8 cellular contexts compared by ENCODE assay signal in the genomic region with DNA sequence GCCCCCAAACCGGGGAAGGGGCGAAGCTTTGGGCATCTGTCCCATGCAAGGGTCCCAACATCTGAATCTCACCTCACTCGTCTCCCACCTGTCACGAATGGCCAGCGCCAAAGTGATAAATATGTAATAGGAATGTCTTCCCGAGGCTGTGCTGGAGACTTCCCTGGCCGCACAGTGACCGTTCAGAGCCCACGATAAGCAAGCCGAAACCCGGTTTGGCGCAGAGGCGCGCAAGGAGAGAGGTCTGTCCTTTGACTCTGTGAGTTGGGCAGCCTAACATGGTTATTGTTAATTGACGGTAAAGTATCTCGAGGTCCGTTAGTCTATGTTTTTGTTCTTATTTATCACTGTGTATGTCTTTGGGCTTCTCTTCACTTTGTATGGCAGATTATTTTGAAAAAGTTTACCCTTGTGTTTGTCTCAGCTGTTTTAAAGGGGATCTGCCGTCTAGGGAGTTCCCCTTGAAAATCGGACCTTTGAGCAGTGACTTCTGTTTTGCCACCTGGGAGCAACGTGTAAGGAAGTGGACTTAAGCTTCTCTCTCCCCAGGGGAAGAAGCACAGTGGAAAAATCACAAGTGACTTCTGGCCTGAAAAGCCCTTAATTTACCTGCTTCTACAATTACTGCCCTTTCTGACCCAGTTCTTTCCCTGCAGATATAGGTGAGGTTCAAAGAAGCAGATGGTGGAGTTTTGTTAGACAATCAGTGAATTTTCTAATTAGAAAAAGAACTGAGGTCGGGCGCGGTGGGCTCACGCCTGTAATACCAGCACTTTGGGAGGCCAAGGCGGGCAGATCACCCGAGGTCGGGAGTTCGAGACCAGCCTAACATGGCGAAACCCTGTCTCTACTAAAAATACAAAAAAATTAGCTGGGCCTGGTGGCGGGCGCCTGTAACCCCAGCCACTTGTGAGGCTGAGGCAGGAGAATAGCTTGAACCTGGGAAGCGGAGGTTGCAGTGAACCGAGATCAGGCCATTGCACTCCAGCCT. TPM values are rescaled to one million over a fixed set of nuclear protein-coding genes. Genes with fewer than 3 reads are reported as not detected.
DNase-seq lines count a peak whose midpoint lies in the region; ATAC-seq and TF ChIP-seq lines count a peak whose summit lies in the region.

No MANE protein-coding gene starts in this region.

- no peak for DNase-seq in CD14-positive monocyte (ENCODE audit: low spot score)
- DNase-seq in activated CD4-positive, alpha-beta memory T cell treated with anti-CD3 and anti-CD28 coated beads, Interleukin-2, amount 10 ng/mL, durations not matched to agents 7 days and 5 days: no peak
- DNase-seq in heart right ventricle: no peak
- DNase-seq in retinal pigment epithelial cell (ENCODE audit: low read depth): no peak
- no peak for DNase-seq in NCI-H446 treated with DMSO at 0.1 percent for 48 hours (lab: John Stamatoyannopoulos, UW)
- DNase-seq in COLO829 (ENCODE audit: low spot score): no peak

- peaks cover 4 to 39% (median 27%) of the 10 kb centered on the region in 9 donors for H3K4me1 ChIP-seq in heart right ventricle

- no peaks in the 10 kb centered on the region for H3K27me3 Mint-ChIP-seq in CD14-positive monocyte (ENCODE audit: low read depth in 3 of 3)
- H3K27me3 Mint-ChIP-seq in activated CD4-positive, alpha-beta memory T cell treated with anti-CD3 and anti-CD28 coated beads, Interleukin-2, amount 10 ng/mL, durations not matched to agents 7 days and 5 days: no peaks in the 10 kb centered on the region

- H3K4me1 Mint-ChIP-seq in CD14-positive monocyte: peaks cover 42% of the 10 kb centered on the region
- peaks cover 61% of the 10 kb centered on the region for H3K4me1 Mint-ChIP-seq in activated CD4-positive, alpha-beta memory T cell treated with anti-CD3 and anti-CD28 coated beads, Interleukin-2, amount 10 ng/mL, durations not matched to agents 7 days and 5 days

- H3K9me3 ChIP-seq in heart right ventricle: no peaks in the 10 kb centered on the region

- POLR2A ChIA-PET in activated CD4-positive, alpha-beta memory T cell treated with anti-CD3 and anti-CD28 coated beads, Interleukin-2, amount 10 ng/mL, durations not matched to agents 7 days and 5 days (lab: Charles Lee): interaction anchor here (0.5 to 4.4 kb wide), 34 partner anchors 10 to 234 kb away, joined by 3 to 186 read pairs (median 8); a partner anchor contains a TSS

- intact Hi-C loops in CD14-positive monocyte (cut with micrococcal nuclease) (loop anchor here (5.0 kb wide), 1 partner anchor 36 kb away; a partner anchor contains a TSS), heart right ventricle (cut with DNase I) (no loop called here)

- WGBS in heart right ventricle, 2 donors: 34 to 36% methylated on average over 33 of the region's 33 CpGs

- TF ChIP-seq CTCF in CD14-positive monocyte (IDR thresholded peaks at IDR 0.05) (no peak), heart right ventricle (IDR thresholded peaks at IDR 0.05) (no peak), retinal pigment epithelial cell (conservative IDR thresholded peaks at IDR 0.05; ENCODE audit: low read depth, low read length) (no peak)

- peaks cover 0 to 42% (median 15%) of the 10 kb centered on the region in 9 donors for H3K36me3 ChIP-seq in heart right ventricle

- H3K4me3 Mint-ChIP-seq in CD14-positive monocyte: peak overlapping the region; percentile 95 to 97
- H3K4me3 Mint-ChIP-seq in activated CD4-positive, alpha-beta memory T cell treated with anti-CD3 and anti-CD28 coated beads, Interleukin-2, amount 10 ng/mL, durations not matched to agents 7 days and 5 days: peak overlapping the region; percentile 96

- H3K27ac ChIP-seq in heart right ventricle: peak overlapping the region; percentile 92 to 100 (median 98)

- H3K27me3 ChIP-seq in heart right ventricle: no peaks in the 10 kb centered on the region

- peaks cover under 1 to 6% (median 5%) of the 10 kb centered on the region in 7 donors for H3K9me3 Mint-ChIP-seq in CD14-positive monocyte
- peaks cover 8% of the 10 kb centered on the region for H3K9me3 Mint-ChIP-seq in activated CD4-positive, alpha-beta memory T cell treated with anti-CD3 and anti-CD28 coated beads, Interleukin-2, amount 10 ng/mL, durations not matched to agents 7 days and 5 days

- ATAC-seq in GM18868 (IDR thresholded peaks at IDR 0.05; ENCODE audit: unreplicated experiment): peak; percentile 10
- ATAC-seq in HG03521 (IDR thresholded peaks at IDR 0.05; ENCODE audit: unreplicated experiment): peak; percentile 14
- peak in 7 of 8 donors; percentile 20 to 49 (median 37) for ATAC-seq in heart right ventricle

- peak overlapping the region; percentile 59 to 100 (median 92) for H3K4me3 ChIP-seq in heart right ventricle
- H3K4me3 ChIP-seq in retinal pigment epithelial cell (ENCODE audit: low read length): peak overlapping the region; percentile 79

- H3K36me3 Mint-ChIP-seq in CD14-positive monocyte: peaks cover 33 to 45% of the 10 kb centered on the region in 2 donors
- peaks cover 64% of the 10 kb centered on the region for H3K36me3 Mint-ChIP-seq in activated CD4-positive, alpha-beta memory T cell treated with anti-CD3 and anti-CD28 coated beads, Interleukin-2, amount 10 ng/mL, durations not matched to agents 7 days and 5 days (ENCODE audit: low read depth)

- CTCF ChIA-PET in activated CD4-positive, alpha-beta memory T cell treated with anti-CD3 and anti-CD28 coated beads, Interleukin-2, amount 10 ng/mL, durations not matched to agents 7 days and 5 days (lab: Charles Lee): interaction anchor here (0.8 to 3.2 kb wide), 12 partner anchors 11 to 240 kb away, joined by 3 to 14 read pairs (median 5); a partner anchor contains a TSS

- H3K27ac Mint-ChIP-seq in CD14-positive monocyte: peak overlapping the region; percentile 94 to 97 (median 96)
- H3K27ac Mint-ChIP-seq in activated CD4-positive, alpha-beta memory T cell treated with anti-CD3 and anti-CD28 coated beads, Interleukin-2, amount 10 ng/mL, durations not matched to agents 7 days and 5 days: peak overlapping the region; percentile 95

RNA-seq across cellular contexts. Expression of a gene that starts 1.1 kb away (rescaled TPM):
- polyA plus RNA-seq in CD14-positive monocyte (10 to 100 TPM; 51.1 to 56.0 TPM), heart right ventricle (10 to 100 TPM; 10.8 to 36.4 TPM)
- 10 to 100 TPM; 30.8 to 35.1 TPM for total RNA-seq in activated CD4-positive, alpha-beta memory T cell treated with anti-CD3 and anti-CD28 coated beads, Interleukin-2, amount 10 ng/mL, durations not matched to agents 7 days and 5 days
- 10 to 100 TPM; 14.2 to 31.3 (median 18.7) TPM for total RNA-seq in heart right ventricle

RNA-seq across cellular contexts. Expression of a gene that starts 7.8 kb away (rescaled TPM):
- polyA plus RNA-seq in CD14-positive monocyte (1 to 10 TPM; 4.1 to 4.3 TPM), heart right ventricle (10 to 100 TPM in 1 of 2 donors, 1 to 10 TPM in 1; 4.4 to 23.8 TPM)
- 10 to 100 TPM; 24.0 to 26.2 TPM for total RNA-seq in activated CD4-positive, alpha-beta memory T cell treated with anti-CD3 and anti-CD28 coated beads, Interleukin-2, amount 10 ng/mL, durations not matched to agents 7 days and 5 days
- total RNA-seq in heart right ventricle: 10 to 100 TPM; 10.1 to 22.5 (median 12.6) TPM

RNA-seq across cellular contexts. Expression of a gene that starts 9.1 kb away (rescaled TPM):
- polyA plus RNA-seq in CD14-positive monocyte (under 1 TPM in 1 of 2 donors, not detected in 1; 0.13 TPM), heart right ventricle (under 1 TPM in 1 of 2 donors, not detected in 1; 0.22 TPM)
- total RNA-seq in activated CD4-positive, alpha-beta memory T cell treated with anti-CD3 and anti-CD28 coated beads, Interleukin-2, amount 10 ng/mL, durations not matched to agents 7 days and 5 days: under 1 TPM; 0.48 to 0.76 TPM
- under 1 TPM in 1 of 10 donors, not detected in 9; 0.28 TPM for total RNA-seq in heart right ventricle

RNA-seq across cellular contexts. Expression of a gene that starts 16.9 kb away (rescaled TPM):
- polyA plus RNA-seq in CD14-positive monocyte (100 to 1,000 TPM; 102 to 128 TPM), heart right ventricle (10 to 100 TPM; 34.3 to 80.8 TPM)
- 10 to 100 TPM; 92.9 to 97.9 TPM for total RNA-seq in activated CD4-positive, alpha-beta memory T cell treated with anti-CD3 and anti-CD28 coated beads, Interleukin-2, amount 10 ng/mL, durations not matched to agents 7 days and 5 days
- total RNA-seq in heart right ventricle: 10 to 100 TPM; 23.4 to 35.3 (median 29.4) TPM

RNA-seq across cellular contexts. Expression of a gene that starts 19.5 kb away (rescaled TPM):
- polyA plus RNA-seq in CD14-positive monocyte: 10 to 100 TPM; 37.5 to 49.6 TPM
- total RNA-seq in activated CD4-positive, alpha-beta memory T cell treated with anti-CD3 and anti-CD28 coated beads, Interleukin-2, amount 10 ng/mL, durations not matched to agents 7 days and 5 days: 10 to 100 TPM; 13.5 to 17.0 TPM
- total RNA-seq in heart right ventricle: 10 to 100 TPM; 13.9 to 22.9 (median 18.9) TPM
- 10 to 100 TPM; 23.0 to 23.5 TPM for polyA plus RNA-seq in heart right ventricle

Comparison
In these comparisons a context has a peak if more than half of its experiments do, and no peak if none do; other contexts are left out.
1. intact Hi-C loops: an anchor here in CD14-positive monocyte (5.0 kb wide); none called in heart right ventricle.